20 cellular contexts compared by ENCODE assay signal in genomic region chr12:130160711-130161231, GRCh38. TPM values are rescaled to one million over a fixed set of nuclear protein-coding genes. Genes with fewer than 3 reads are reported as not detected.
DNase-seq lines count a peak whose midpoint lies in the region; ATAC-seq and TF ChIP-seq lines count a peak whose summit lies in the region.
"Had no signal": no experiment of that assay in that cellular context is flagged by ENCODE, and none has a peak within 500 bp of the region (broad histone marks: within the 10 kb centered on the region; RNA-seq: fewer than 3 reads in every experiment).

No MANE protein-coding gene starts in this region.

- peak overlapping the region; percentile 36 for H3K4me2 ChIP-seq in mesendoderm (ENCODE audit: low read length)

- TF ChIP-seq EP300 in stomach (IDR thresholded peaks at IDR 0.05): no peak

- H3K9me3 ChIP-seq in ectodermal cell (ENCODE audit: control insufficient read depth, low read length) (no peaks in the 10 kb centered on the region), stomach (no peaks in the 10 kb centered on the region)

- no peak overlapping the region for H3K18ac ChIP-seq in mesendoderm (ENCODE audit: low read length)

- no peaks in the 10 kb centered on the region for H3K79me1 ChIP-seq in mesendoderm (ENCODE audit: low read length)

- no peaks in the 10 kb centered on the region for H3K36me3 ChIP-seq in H7 (replicated peaks; ENCODE audit: control insufficient read depth, insufficient read depth, low read length)
- no peaks in the 10 kb centered on the region for H3K36me3 ChIP-seq in ectodermal cell (ENCODE audit: control insufficient read depth, insufficient read depth, low read length)
- H3K36me3 ChIP-seq in mesendoderm (ENCODE audit: control insufficient read depth, insufficient read depth, low read length): no peaks in the 10 kb centered on the region
- no peaks in the 10 kb centered on the region for H3K36me3 ChIP-seq in stomach

- H2BK120ac ChIP-seq in mesendoderm (ENCODE audit: low read depth, low read length): no peak overlapping the region

- no peak overlapping the region for H2AK5ac ChIP-seq in mesendoderm (ENCODE audit: low read length)

- H2BK5ac ChIP-seq in mesendoderm (ENCODE audit: low read length): no peak overlapping the region

- peak; percentile 75 for DNase-seq in H7
- no peak for DNase-seq in mesendoderm
- DNase-seq in stomach: no peak
- DNase-seq in NCI-H2227 (lab: John Stamatoyannopoulos, UW; ENCODE audit: unreplicated experiment): no peak
- no peak for DNase-seq in NCI-H510A treated with DMSO at 0.1 percent for 48 hours (lab: John Stamatoyannopoulos, UW)
- DNase-seq: activated CD4-positive, CD25-positive, alpha-beta regulatory T cell treated with anti-CD3 and anti-CD28 coated beads, Interleukin-2, amount 50 U/mL, for 72 hours; activated CD8-positive, alpha-beta memory T cell treated with anti-CD3 and anti-CD28 coated beads, Interleukin-2, amount 50 U/mL, for 4 hours; activated naive CD4-positive, alpha-beta T cell treated with Interleukin-2 at 50 U/mL for 16 hours; dermis blood vessel endothelial cell; hippocampal formation; NCI-H1092; NK-92 treated with Interleukin-12 subunit alpha and Interleukin-12 subunit beta, amount 100 ng/mL, for 24 hours; T-helper 1 cell had no signal

- H3K56ac ChIP-seq in mesendoderm (ENCODE audit: low read length): peak overlapping the region; percentile 25

- 0 to 1% methylated on average over 44 of the region's 44 CpGs for WGBS in ectodermal cell, 2 experiments
- WGBS in mesendoderm (ENCODE audit: extremely low coverage, insufficient coverage, low lambda C conversion rate): no CpG with 5 or more reads among the region's 44 CpGs
- 3 to 5% (median 4%) methylated on average over 21 to 44 of the region's 44 CpGs for WGBS in stomach, 5 donors

- H3K4me3 ChIP-seq in H7 (ENCODE audit: insufficient read depth, low read depth, low read length): peak overlapping the region; percentile 52
- peak overlapping the region; percentile 74 for H3K4me3 ChIP-seq in ectodermal cell (ENCODE audit: insufficient read depth, low read depth, low read length)
- H3K4me3 ChIP-seq in mesendoderm (ENCODE audit: low read length): no peak overlapping the region
- H3K4me3 ChIP-seq in stomach: peak overlapping the region in 3 of 4 donors; percentile 38 to 50 (median 47)
- H3K4me3 ChIP-seq: K562 had no signal

- no peak overlapping the region for H4K5ac ChIP-seq in mesendoderm (ENCODE audit: low read length)

- H3K79me2 ChIP-seq in mesendoderm (ENCODE audit: control insufficient read depth, insufficient read depth, low read length): no peaks in the 10 kb centered on the region

- no peak overlapping the region for H4K8ac ChIP-seq in mesendoderm (ENCODE audit: low read depth, low read length)

- peaks cover 63% of the 10 kb centered on the region for H3K4me1 ChIP-seq in ectodermal cell (ENCODE audit: control insufficient read depth, insufficient read depth, low read length)
- peaks cover 4% of the 10 kb centered on the region for H3K4me1 ChIP-seq in mesendoderm (ENCODE audit: control insufficient read depth, low read depth, low read length)
- H3K4me1 ChIP-seq in stomach: peaks cover 0 to 33% (median 23%) of the 10 kb centered on the region in 4 donors

- H3K23ac ChIP-seq in mesendoderm (ENCODE audit: low read length): no peak overlapping the region

- intact Hi-C loops in stomach (cut with DNase I; ENCODE audit: low total_unique reads): no loop called here

- ATAC-seq in HG02885 (IDR thresholded peaks at IDR 0.05; ENCODE audit: poor library complexity, unreplicated experiment): no peak
- ATAC-seq in HG03439 (IDR thresholded peaks at IDR 0.05; ENCODE audit: unreplicated experiment): no peak
- ATAC-seq: K562; natural killer cell treated with Interleukin-12 subunit alpha and Interleukin-12 subunit beta and Interleukin-15 and Interleukin-18, amount 100 ng/mL, for 72 hours; Right ventricle myocardium inferior had no signal

- H2BK15ac ChIP-seq in mesendoderm (replicated peaks; ENCODE audit: low read depth): no peak overlapping the region

- no peak overlapping the region for H3K4ac ChIP-seq in mesendoderm (ENCODE audit: low read depth, low read length)

- H3K27ac ChIP-seq in ectodermal cell (ENCODE audit: insufficient read depth, low read depth, low read length, poor library complexity, severe bottlenecking) (peak overlapping the region; percentile 60), mesendoderm (ENCODE audit: low read depth, low read length) (no peak overlapping the region), stomach (no peak overlapping the region)

- TF ChIP-seq POLR2A in stomach (IDR thresholded peaks at IDR 0.05): no peak

- H3K27me3 ChIP-seq in H7 (ENCODE audit: control insufficient read depth, insufficient read depth, low read length) (peaks cover 81% of the 10 kb centered on the region), ectodermal cell (ENCODE audit: control insufficient read depth, insufficient read depth, low read length, poor library complexity, severe bottlenecking) (peaks cover 87% of the 10 kb centered on the region), mesendoderm (ENCODE audit: insufficient read depth, low read length, poor library complexity) (peaks cover 45% of the 10 kb centered on the region), stomach (peaks cover 17 to 95% (median 52%) of the 10 kb centered on the region in 3 donors)

- peak overlapping the region; percentile 32 for H3K9ac ChIP-seq in mesendoderm (ENCODE audit: low read length)

- TF ChIP-seq CTCF in stomach (IDR thresholded peaks at IDR 0.05): no peak

RNA-seq across cellular contexts. Expression of gene FZD10, which starts 1.5 kb away (rescaled TPM):
- 14.1 and 20.2 TPM in 2 replicates for total RNA-seq in H7 (2014; rRNA removed; shearing (Covaris generic))
- 39.9 TPM for polyA plus RNA-seq in ectodermal cell (2013, experiment 1 of 4)
- 44.4 TPM for polyA plus RNA-seq in ectodermal cell (2013, experiment 2 of 4)
- 44.1 TPM for polyA plus RNA-seq in ectodermal cell (2013, experiment 3 of 4)
- 49.9 TPM for polyA plus RNA-seq in ectodermal cell (2013, experiment 4 of 4)
- 0.86 TPM for polyA plus RNA-seq in mesendoderm (2013, experiment 1 of 2)
- 0.87 TPM for polyA plus RNA-seq in mesendoderm (2013, experiment 2 of 2)
- total RNA-seq in stomach: under 1 TPM in 2 of 5 donors, not detected in 3; 0.72 to 0.92 TPM
- polyA plus RNA-seq in stomach: 1 to 10 TPM in 1 of 3 donors, under 1 TPM in 2; 0.12 to 3.2 (median 0.31) TPM
- total RNA-seq: G401; K562; natural killer cell treated with Interleukin-12 subunit alpha and Interleukin-12 subunit beta and Interleukin-15 and Interleukin-18, amount 100 ng/mL, for 72 hours; Right ventricle myocardium inferior had no signal
- polyA plus RNA-seq: K562 had no signal
